In genomic region chr16:69935278-69935711, GRCh38 we compare ENCODE assay signal across 12 cellular contexts.
"Had no signal": no experiment of that assay in that cellular context is flagged by ENCODE, and none has a peak within 500 bp of the region (broad histone marks: within the 10 kb centered on the region; RNA-seq: fewer than 3 reads in every experiment).

No MANE protein-coding gene starts in this region.

- DNase-seq: activated CD4-positive, alpha-beta T cell treated with anti-CD3 and anti-CD28 coated beads, Interleukin-2, amount 10 ng/mL, durations not matched to agents 24 days and 14 days; activated naive CD4-positive, alpha-beta T cell treated with Interleukin-2 at 50 U/mL for 16 hours; activated naive CD8-positive, alpha-beta T cell treated with anti-CD3 and anti-CD28 coated beads, Interleukin-2, amount 50 U/mL, for 24 hours; central memory CD4-positive, alpha-beta T cell; endodermal cell; hippocampal formation; kidney glomerular epithelial cell; naive B cell; stimulated activated CD4-positive, alpha-beta T cell treated with anti-CD3 and anti-CD28 coated beads, Interleukin-15, amount 100 ng/mL, for 24 hours; stimulated activated CD4-positive, alpha-beta T cell treated with anti-CD3 and anti-CD28 coated beads, Interleukin-4, amount 100 ng/mL, for 4 hours; T-helper 1 cell; transverse colon had no signal
